Comparison of ENCODE assay signal across 8 cellular contexts in the genomic region with DNA sequence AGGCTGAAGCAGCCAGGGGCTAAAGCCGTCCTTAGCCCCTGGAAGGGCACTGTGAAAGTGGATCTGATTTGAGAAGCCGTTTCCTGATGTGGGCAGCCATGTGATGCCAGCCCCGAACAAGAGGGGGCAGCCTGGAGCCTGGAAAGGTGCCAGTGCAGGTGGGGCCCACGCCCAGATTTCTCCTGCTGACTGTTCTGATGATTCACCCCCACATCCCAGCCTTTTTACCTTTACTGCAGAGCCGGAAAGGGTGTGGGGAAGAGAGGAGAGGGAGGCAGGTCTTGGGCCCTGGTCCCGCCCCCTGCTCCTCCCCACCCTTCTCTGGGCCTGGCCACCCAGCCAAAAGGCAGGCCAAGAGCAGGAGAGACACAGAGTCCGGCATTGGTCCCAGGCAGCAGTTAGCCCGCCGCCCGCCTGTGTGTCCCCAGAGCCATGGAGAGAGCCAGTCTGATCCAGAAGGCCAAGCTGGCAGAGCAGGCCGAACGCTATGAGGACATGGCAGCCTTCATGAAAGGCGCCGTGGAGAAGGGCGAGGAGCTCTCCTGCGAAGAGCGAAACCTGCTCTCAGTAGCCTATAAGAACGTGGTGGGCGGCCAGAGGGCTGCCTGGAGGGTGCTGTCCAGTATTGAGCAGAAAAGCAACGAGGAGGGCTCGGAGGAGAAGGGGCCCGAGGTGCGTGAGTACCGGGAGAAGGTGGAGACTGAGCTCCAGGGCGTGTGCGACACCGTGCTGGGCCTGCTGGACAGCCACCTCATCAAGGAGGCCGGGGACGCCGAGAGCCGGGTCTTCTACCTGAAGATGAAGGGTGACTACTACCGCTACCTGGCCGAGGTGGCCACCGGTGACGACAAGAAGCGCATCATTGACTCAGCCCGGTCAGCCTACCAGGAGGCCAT. TPM values are rescaled to one million over a fixed set of nuclear protein-coding genes. Genes with fewer than 3 reads are reported as not detected.
DNase-seq lines count a peak whose midpoint lies in the region; ATAC-seq and TF ChIP-seq lines count a peak whose summit lies in the region.

TSS of gene SFN (plus strand) at position 369 of the 896 bp plus-strand sequence. CDS start at position 433, 64 bp downstream.

- H3K4me1 Mint-ChIP-seq in Caco-2 (ENCODE audit: low read depth, unreplicated experiment) (peaks cover 10% of the 10 kb centered on the region), T-cell (peaks cover 17 to 31% (median 23%) of the 10 kb centered on the region in 3 donors)

- H3K27me3 ChIP-seq in Caco-2 (replicated peaks; ENCODE audit: control insufficient read depth, insufficient read depth, low read length): no peaks in the 10 kb centered on the region
- H3K27me3 ChIP-seq in breast epithelium: no peaks in the 10 kb centered on the region
- no peaks in the 10 kb centered on the region for H3K27me3 ChIP-seq in thoracic aorta (replicated peaks; ENCODE audit: insufficient read depth)

- CTCF ChIA-PET in Caco-2 (lab: Charles Lee) (interaction anchor here (0.8 kb wide), 1 partner anchor 135 kb away, joined by 3 read pairs; no protein-coding TSS in a partner anchor), T-cell (lab: Charles Lee) (interaction anchor here in 1 of 2 donors (0.6 kb wide), 1 partner anchor 58 kb away, joined by 5 read pairs; no protein-coding TSS in a partner anchor)

- peak; percentile 87 to 91 for DNase-seq in Caco-2
- DNase-seq in KBM-7: peak; percentile 50
- peak in 18 of 34 experiments; percentile 10 to 50 (median 26) for DNase-seq in T-cell
- peak; percentile 76 to 88 for DNase-seq in breast epithelium (ENCODE audit: low spot score in 2 of 2)
- no peak for DNase-seq in thoracic aorta (ENCODE audit: low spot score)

- H3K4me1 ChIP-seq in Caco-2: 0 out of 2 replicates have a peak, but pooled peaks cover 7% of the 10 kb centered on the region
- no peaks in the 10 kb centered on the region for H3K4me1 ChIP-seq in breast epithelium
- H3K4me1 ChIP-seq in mesodermal cell (ENCODE audit: control insufficient read depth, insufficient read depth, low read length, poor library complexity, severe bottlenecking): peaks cover 33% of the 10 kb centered on the region
- H3K4me1 ChIP-seq in thoracic aorta (ENCODE audit: control insufficient read depth in 1 of 2, low read depth in 2 of 2): peaks cover 5 to 15% of the 10 kb centered on the region in 2 donors

- POLR2A ChIA-PET in Caco-2 (lab: Charles Lee): interaction anchor here (0.8 to 1.2 kb wide), 2 partner anchors 27 to 37 kb away, joined by 3 read pairs; partner anchors contain the start of genes GPATCH3 and GPN2
- POLR2A ChIA-PET in T-cell (lab: Charles Lee): no interaction called here

- in situ Hi-C loops in KBM-7 (cut with MboI; ENCODE audit: low pct_unique_long_range_greater_than_20kb, low sequenced_read_pairs): no loop called here

- ATAC-seq in T-cell (replicated peaks in 1 of 4) (no peak), thoracic aorta (ENCODE audit: insufficient number of reproducible peaks, low FRiP score, low read depth) (no peak), HG03097 (IDR thresholded peaks at IDR 0.05; ENCODE audit: low FRiP score, unreplicated experiment) (no peak), HG02588 (IDR thresholded peaks at IDR 0.05; ENCODE audit: unreplicated experiment) (no peak)

- TF ChIP-seq POLR2A in breast epithelium (IDR thresholded peaks at IDR 0.05): peak; percentile 62

- BruUV-seq in Caco-2 (replicated peaks; lab: Mats Ljungman, UMichigan): TSS peak; percentile 96

- H3K9me3 ChIP-seq in Caco-2 (no peaks in the 10 kb centered on the region), breast epithelium (no peaks in the 10 kb centered on the region), mesodermal cell (ENCODE audit: control insufficient read depth, low read length) (no peaks in the 10 kb centered on the region), thoracic aorta (no peaks in the 10 kb centered on the region)

- peak within 1 kb of the TSS; percentile 89 to 99 for H3K27ac ChIP-seq in breast epithelium
- no peak within 1 kb of the TSS for H3K27ac ChIP-seq in mesodermal cell (ENCODE audit: low read depth, low read length, severe bottlenecking)
- peak within 1 kb of the TSS; percentile 84 to 99 for H3K27ac ChIP-seq in thoracic aorta

- H3K9me3 Mint-ChIP-seq in Caco-2 (ENCODE audit: unreplicated experiment) (no peaks in the 10 kb centered on the region), T-cell (no peaks in the 10 kb centered on the region)

- H3K4me3 ChIP-seq in Caco-2 (ENCODE audit: low read depth, low read length) (peak within 1 kb of the TSS; percentile 47), breast epithelium (peak within 1 kb of the TSS; percentile 51 to 68 (median 66)), mesodermal cell (ENCODE audit: extremely low read depth, insufficient read depth, low read length, poor library complexity, severe bottlenecking) (peak within 1 kb of the TSS; percentile 57), thoracic aorta (peak within 1 kb of the TSS; percentile 80)

- H3K36me3 Mint-ChIP-seq in Caco-2 (ENCODE audit: insufficient read depth, unreplicated experiment) (peaks cover 20% of the 10 kb centered on the region), T-cell (peaks cover 2% of the 10 kb centered on the region)

- peak; percentile 44 to 76 for TF ChIP-seq CTCF in Caco-2 (IDR thresholded peaks at IDR 0.05; ENCODE audit: insufficient read depth in 1 of 2, low read depth in 1 of 2, low read length in 1 of 2, severe bottlenecking in 1 of 2, unreplicated experiment in 1 of 2)
- TF ChIP-seq CTCF in breast epithelium (IDR thresholded peaks at IDR 0.05): peak; percentile 21 to 68 (median 35)
- no peak for TF ChIP-seq CTCF in thoracic aorta (IDR thresholded peaks at IDR 0.05)

- intact Hi-C loops in Caco-2 (cut with micrococcal nuclease; ENCODE audit: unreplicated experiment) (loop anchor here (10.0 kb wide), 1 partner anchor 168 kb away; the partner anchor contains the start of gene ARID1A), breast epithelium (cut with DNase I; ENCODE audit: low total_unique reads) (no loop called here)

- H3K36me3 ChIP-seq in Caco-2 (ENCODE audit: control insufficient read depth, insufficient read depth, low read length): no peaks in the 10 kb centered on the region
- no peaks in the 10 kb centered on the region for H3K36me3 ChIP-seq in breast epithelium
- H3K36me3 ChIP-seq in mesodermal cell (ENCODE audit: control insufficient read depth, insufficient read depth, low read length): no peaks in the 10 kb centered on the region
- H3K36me3 ChIP-seq in thoracic aorta: no peaks in the 10 kb centered on the region

- 90 to 92% methylated on average over 29 to 34 of the region's 37 CpGs for WGBS in mesodermal cell (ENCODE audit: insufficient coverage in 2 of 2), 2 experiments

- H3K27me3 Mint-ChIP-seq in Caco-2 (ENCODE audit: insufficient read depth, unreplicated experiment) (no peaks in the 10 kb centered on the region), T-cell (no peaks in the 10 kb centered on the region)

- peak within 1 kb of the TSS; percentile 94 for H3K27ac Mint-ChIP-seq in Caco-2 (ENCODE audit: unreplicated experiment)
- peak within 1 kb of the TSS; percentile 88 to 93 for H3K27ac Mint-ChIP-seq in T-cell

- H3K4me3 Mint-ChIP-seq in Caco-2 (ENCODE audit: unreplicated experiment) (peak within 1 kb of the TSS; percentile 82), T-cell (peak within 1 kb of the TSS; percentile 87 to 95 (median 88))

RNA-seq across cellular contexts. Expression of gene SFN, which starts in this region (rescaled TPM):
- total RNA-seq in Caco-2 (2022) (21.4 and 22.1 TPM in 2 replicates), T-cell (1 to 10 TPM in 4 of 5 donors, under 1 TPM in 1; 0.28 to 1.7 (median 1.6) TPM), breast epithelium (10 to 100 TPM in 2 of 3 donors, not detected in 1; 12.1 to 18.4 TPM), thoracic aorta (1 to 10 TPM; 1.9 to 3.8 TPM)
- 1.3 TPM for polyA plus RNA-seq in mesodermal cell (2013, experiment 1 of 2)
- polyA plus RNA-seq in mesodermal cell (2013, experiment 2 of 2): 1.4 TPM
